Comparison of ENCODE assay signal across 22 cellular contexts in genomic region chr20:61626412-61626811, GRCh38.
"Had no signal": no experiment of that assay in that cellular context is flagged by ENCODE, and none has a peak within 500 bp of the region (broad histone marks: within the 10 kb centered on the region; RNA-seq: fewer than 3 reads in every experiment).

No MANE protein-coding gene starts in this region.

- H3K27me3 ChIP-seq: dorsolateral prefrontal cortex had no signal

- H3K36me3 ChIP-seq: esophagus muscularis mucosa, gastroesophageal sphincter, heart left ventricle, left lung, lower lobe of right lung had no signal

- H3K4me1 ChIP-seq: foreskin keratinocyte, left lung, lower lobe of right lung had no signal

- DNase-seq: dermis blood vessel endothelial cell; dorsolateral prefrontal cortex; effector CD4-positive, alpha-beta T cell; effector memory CD4-positive, alpha-beta T cell; foreskin keratinocyte; hippocampal formation; left cardiac atrium; left lung; left ventricle myocardium superior; lower lobe of right lung; mesenchymal stem cell; mucosa of descending colon had no signal

- FAIRE-seq: colon, endothelial cell of umbilical vein, frontal cortex, islet of Langerhans, keratinocyte had no signal

- ATAC-seq: foreskin keratinocyte, gastroesophageal sphincter, heart left ventricle, left cardiac atrium, left lung, left ventricle myocardium superior, lower lobe of right lung, mucosa of descending colon had no signal

- H3K9me3 Mint-ChIP-seq: mesothelial cell of epicardium had no signal

- H3K27ac ChIP-seq: coronary artery, esophagus muscularis mucosa, foreskin keratinocyte, gastroesophageal sphincter, heart left ventricle, left lung, lower lobe of right lung had no signal

- H3K9me3 ChIP-seq: esophagus muscularis mucosa, gastroesophageal sphincter, heart left ventricle, lower lobe of right lung, mucosa of descending colon had no signal

- H3K27ac Mint-ChIP-seq: mesothelial cell of epicardium had no signal

- H3K36me3 Mint-ChIP-seq: mesothelial cell of epicardium had no signal

- H3K4me3 Mint-ChIP-seq: mesothelial cell of epicardium had no signal

- H3K4me3 ChIP-seq: coronary artery, dorsolateral prefrontal cortex, esophagus muscularis mucosa, gastroesophageal sphincter, heart left ventricle, left lung, lower lobe of right lung, mucosa of descending colon had no signal
